15 cellular contexts compared by ENCODE assay signal in the genomic region with DNA sequence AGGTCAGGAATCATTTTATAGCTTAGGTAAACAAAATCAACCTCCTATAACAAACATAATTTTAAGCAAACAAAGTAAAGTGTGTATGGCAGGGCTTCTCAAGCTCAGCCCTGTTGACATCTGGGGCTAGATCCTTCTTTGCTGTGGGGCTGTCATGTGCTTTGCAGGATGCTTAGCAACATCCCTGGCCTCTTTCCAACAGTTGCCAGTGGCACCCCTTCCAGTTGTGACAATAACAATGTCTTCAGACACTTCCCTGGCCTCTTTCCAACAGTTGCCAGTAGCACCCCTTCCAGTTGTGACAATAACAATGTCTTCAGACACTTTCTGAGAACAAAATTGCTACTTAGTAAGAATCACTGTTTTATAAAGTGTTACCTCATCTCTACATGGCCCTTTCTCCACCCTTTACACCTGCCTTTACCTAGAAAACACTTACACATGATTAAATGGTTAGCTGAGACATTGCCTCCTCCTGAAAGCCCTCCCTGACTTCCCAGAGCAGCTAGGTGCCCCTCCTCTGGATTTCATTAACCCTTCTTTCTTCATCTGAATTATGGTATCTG.
"Had no signal": no experiment of that assay in that cellular context is flagged by ENCODE, and none has a peak within 500 bp of the region (broad histone marks: within the 10 kb centered on the region; RNA-seq: fewer than 3 reads in every experiment).

No MANE protein-coding gene starts in this region.

- H3K4me3 ChIP-seq: body of pancreas, heart right ventricle, uterus had no signal

- H3K27ac Mint-ChIP-seq: activated CD4-positive, alpha-beta T cell treated with anti-CD3 and anti-CD28 coated beads, Interleukin-2, amount 10 ng/mL, durations not matched to agents 7 days and 5 days; WTC11 had no signal

- H3K27me3 ChIP-seq: body of pancreas, heart right ventricle, uterus had no signal

- H3K9me3 ChIP-seq: body of pancreas, uterus had no signal

- DNase-seq: activated CD4-positive, alpha-beta T cell treated with anti-CD3 and anti-CD28 coated beads, Interleukin-2, amount 10 ng/mL, durations not matched to agents 7 days and 5 days; activated CD8-positive, alpha-beta memory T cell treated with anti-CD3 and anti-CD28 coated beads for 24 hours; activated naive CD4-positive, alpha-beta T cell treated with anti-CD3 and anti-CD28 coated beads, Interleukin-2, amount 50 U/mL, for 16 hours; central memory CD4-positive, alpha-beta T cell; cortex of kidney; effector CD8-positive, alpha-beta T cell; heart right ventricle; islet precursor cell; mammary epithelial cell; retina; uterus had no signal

- H3K4me3 Mint-ChIP-seq: activated CD4-positive, alpha-beta T cell treated with anti-CD3 and anti-CD28 coated beads, Interleukin-2, amount 10 ng/mL, durations not matched to agents 7 days and 5 days; neural crest cell; WTC11 had no signal

- H3K4me1 Mint-ChIP-seq: activated CD4-positive, alpha-beta T cell treated with anti-CD3 and anti-CD28 coated beads, Interleukin-2, amount 10 ng/mL, durations not matched to agents 7 days and 5 days; neural crest cell had no signal

- H3K4me1 ChIP-seq: body of pancreas, heart right ventricle, uterus had no signal

- H3K36me3 ChIP-seq: heart right ventricle, uterus had no signal

- ATAC-seq: body of pancreas, heart right ventricle, left lobe of liver had no signal

- H3K27ac ChIP-seq: body of pancreas, heart right ventricle, uterus had no signal
